14 cellular contexts compared by ENCODE assay signal in genomic region chr3:6861989-6862879, GRCh38.
DNase-seq lines count a peak whose midpoint lies in the region; TF ChIP-seq lines count a peak whose summit lies in the region.
"Had no signal": no experiment of that assay in that cellular context is flagged by ENCODE, and none has a peak within 500 bp of the region (broad histone marks: within the 10 kb centered on the region; RNA-seq: fewer than 3 reads in every experiment).

No MANE protein-coding gene starts in this region.

- no peak overlapping the region for H3K27ac ChIP-seq in SK-N-MC
- H3K27ac ChIP-seq: C4-2B, KMS-11, SJCRH30 had no signal

- H3K36me3 ChIP-seq in SK-N-MC (ENCODE audit: insufficient read depth, low read length) (no peaks in the 10 kb centered on the region), iPS-15b (ENCODE audit: control insufficient read depth, insufficient read depth, low read length) (no peaks in the 10 kb centered on the region)
- H3K36me3 ChIP-seq: SJCRH30 had no signal

- no peak overlapping the region for H3K9ac ChIP-seq in SK-N-MC (ENCODE audit: insufficient read length)
- H3K9ac ChIP-seq in iPS-15b (ENCODE audit: low read depth, low read length), result no peak overlapping the region
- H3K9ac ChIP-seq: KMS-11 had no signal

- H3K4me1 ChIP-seq in iPS-15b (ENCODE audit: control insufficient read depth, insufficient read depth, low read length), result peaks cover 4% of the 10 kb centered on the region
- H3K4me1 ChIP-seq: SJCRH30 had no signal

- H3K27me3 ChIP-seq in iPS-15b (ENCODE audit: control insufficient read depth, insufficient read depth, low read length), result peaks cover 80% of the 10 kb centered on the region
- H3K27me3 ChIP-seq: SJCRH30 had no signal

- DNase-seq in GM10266 (ENCODE audit: extremely low spot score) (peak; percentile 24), SK-N-MC (ENCODE audit: low read depth, low spot score) (no peak), retina (peak; percentile 61), NCI-H446 (lab: John Stamatoyannopoulos, UW) (no peak), activated gamma-delta T cell treated with Interleukin-2 at 50 U/mL for 16 hours (no peak)
- DNase-seq in effector CD8-positive, alpha-beta T cell (lab: John Stamatoyannopoulos, UW), result no peak
- DNase-seq in activated effector memory CD4-positive, alpha-beta T cell treated with Interleukin-2 at 50 U/mL for 16 hours, result no peak
- DNase-seq: activated naive CD8-positive, alpha-beta T cell treated with anti-CD3 and anti-CD28 coated beads, Interleukin-2, amount 50 U/mL, for 24 hours; GDM1; NCI-H187; SJCRH30 had no signal

- H3K4me3 ChIP-seq in SK-N-MC (peak overlapping the region; percentile 74), iPS-15b (ENCODE audit: low read depth, low read length) (peak overlapping the region; percentile 73)
- H3K4me3 ChIP-seq: SJCRH30 had no signal

- no peak for TF ChIP-seq CTCF in GM10266 (IDR thresholded peaks at IDR 0.05; ENCODE audit: control insufficient read depth, insufficient read depth, low read depth, missing control alignments)

- H3K9me3 ChIP-seq in SK-N-MC (ENCODE audit: low read depth, low read length), result no peaks in the 10 kb centered on the region
- no peaks in the 10 kb centered on the region for H3K9me3 ChIP-seq in iPS-15b (ENCODE audit: control insufficient read depth, insufficient read depth, low read length)
- H3K9me3 ChIP-seq: SJCRH30 had no signal

Comparison
In these comparisons a context has a peak if more than half of its experiments do, and no peak if none do; other contexts are left out.
1. DNase-seq: peak in GM10266 (single experiment) and retina (single experiment); none in SK-N-MC (single experiment), NCI-H446 (0 of 2), activated gamma-delta T cell treated with Interleukin-2 at 50 U/mL for 16 hours (single experiment), effector CD8-positive, alpha-beta T cell (single experiment) and activated effector memory CD4-positive, alpha-beta T cell treated with Interleukin-2 at 50 U/mL for 16 hours (single experiment).